Comparison of ENCODE assay signal across 11 cellular contexts in genomic region chr7:139058963-139059362, GRCh38. TPM values are rescaled to one million over a fixed set of nuclear protein-coding genes. Genes with fewer than 3 reads are reported as not detected.
DNase-seq lines count a peak whose midpoint lies in the region; ATAC-seq lines count a peak whose summit lies in the region.
"Had no signal": no experiment of that assay in that cellular context is flagged by ENCODE, and none has a peak within 500 bp of the region (broad histone marks: within the 10 kb centered on the region; RNA-seq: fewer than 3 reads in every experiment).

No MANE protein-coding gene starts in this region.

- no peak for ATAC-seq in activated T-helper 17 cell treated with anti-CD3 and anti-CD28 coated beads, Interleukin-2, amount 50 U/mL, for 72 hours (replicated peaks)
- ATAC-seq in sciatic nerve, result peak; percentile 30
- ATAC-seq in GM19455 (IDR thresholded peaks at IDR 0.05; ENCODE audit: unreplicated experiment), result no peak
- ATAC-seq in GM21526 (IDR thresholded peaks at IDR 0.05; ENCODE audit: low FRiP score, unreplicated experiment), result no peak
- ATAC-seq: SK-N-SH treated with all-trans-retinoic acid at 6 μM for 48 hours had no signal

- intact Hi-C loops in sciatic nerve (cut with DNase I), result no loop called here

- H3K27ac Mint-ChIP-seq in activated CD4-positive, alpha-beta T cell treated with anti-CD3 and anti-CD28 coated beads, Interleukin-2, amount 10 ng/mL, durations not matched to agents 7 days and 5 days, result peak overlapping the region; percentile 38
- H3K27ac Mint-ChIP-seq in activated T-helper 17 cell treated with anti-CD3 and anti-CD28 coated beads, Interleukin-2, amount 50 U/mL, for 72 hours, result peak overlapping the region; percentile 14

- H3K9me3 Mint-ChIP-seq in activated CD4-positive, alpha-beta T cell treated with anti-CD3 and anti-CD28 coated beads, Interleukin-2, amount 10 ng/mL, durations not matched to agents 7 days and 5 days, result no peaks in the 10 kb centered on the region
- H3K9me3 Mint-ChIP-seq in activated T-helper 17 cell treated with anti-CD3 and anti-CD28 coated beads, Interleukin-2, amount 50 U/mL, for 72 hours, result no peaks in the 10 kb centered on the region

- POLR2A ChIA-PET in activated CD4-positive, alpha-beta T cell treated with anti-CD3 and anti-CD28 coated beads, Interleukin-2, amount 10 ng/mL, durations not matched to agents 7 days and 5 days (lab: Charles Lee), result no interaction called here

- DNase-seq in activated CD4-positive, alpha-beta T cell treated with anti-CD3 and anti-CD28 coated beads, Interleukin-2, amount 10 ng/mL, durations not matched to agents 7 days and 5 days, result no peak
- no peak for DNase-seq in activated CD4-positive, alpha-beta T cell treated with anti-CD3 and anti-CD28 coated beads, Interleukin-2, amount 50 U/mL, for 4 hours
- peak; percentile 55 for DNase-seq in fibroblast of the conjunctiva (ENCODE audit: low read depth)
- no peak for DNase-seq in sciatic nerve (ENCODE audit: low spot score)
- DNase-seq in AG08396 (ENCODE audit: low spot score), result no peak
- DNase-seq: GOT3, ovary had no signal

- H3K4me1 Mint-ChIP-seq in activated CD4-positive, alpha-beta T cell treated with anti-CD3 and anti-CD28 coated beads, Interleukin-2, amount 10 ng/mL, durations not matched to agents 7 days and 5 days, result peaks cover 57% of the 10 kb centered on the region
- H3K4me1 Mint-ChIP-seq in activated T-helper 17 cell treated with anti-CD3 and anti-CD28 coated beads, Interleukin-2, amount 50 U/mL, for 72 hours, result peaks cover 39% of the 10 kb centered on the region

- H3K36me3 Mint-ChIP-seq in activated CD4-positive, alpha-beta T cell treated with anti-CD3 and anti-CD28 coated beads, Interleukin-2, amount 10 ng/mL, durations not matched to agents 7 days and 5 days (ENCODE audit: low read depth), result peaks cover 80% of the 10 kb centered on the region
- peaks cover 100% of the 10 kb centered on the region for H3K36me3 Mint-ChIP-seq in activated T-helper 17 cell treated with anti-CD3 and anti-CD28 coated beads, Interleukin-2, amount 50 U/mL, for 72 hours (ENCODE audit: low read depth)

- H3K27me3 Mint-ChIP-seq in activated CD4-positive, alpha-beta T cell treated with anti-CD3 and anti-CD28 coated beads, Interleukin-2, amount 10 ng/mL, durations not matched to agents 7 days and 5 days, result no peaks in the 10 kb centered on the region
- H3K27me3 Mint-ChIP-seq in activated T-helper 17 cell treated with anti-CD3 and anti-CD28 coated beads, Interleukin-2, amount 50 U/mL, for 72 hours, result no peaks in the 10 kb centered on the region

- CTCF ChIA-PET in activated CD4-positive, alpha-beta T cell treated with anti-CD3 and anti-CD28 coated beads, Interleukin-2, amount 10 ng/mL, durations not matched to agents 7 days and 5 days (lab: Charles Lee), result interaction anchor here (0.7 to 19.6 kb wide), 8 partner anchors 9 to 173 kb away, joined by 3 to 225 read pairs (median 4); no protein-coding TSS in a partner anchor

- no peak overlapping the region for H3K4me3 Mint-ChIP-seq in activated CD4-positive, alpha-beta T cell treated with anti-CD3 and anti-CD28 coated beads, Interleukin-2, amount 10 ng/mL, durations not matched to agents 7 days and 5 days
- H3K4me3 Mint-ChIP-seq in activated T-helper 17 cell treated with anti-CD3 and anti-CD28 coated beads, Interleukin-2, amount 50 U/mL, for 72 hours, result no peak overlapping the region

RNA-seq across cellular contexts. Expression of gene ZC3HAV1L, which starts 23.1 kb away (rescaled TPM):
- total RNA-seq in activated CD4-positive, alpha-beta T cell treated with anti-CD3 and anti-CD28 coated beads, Interleukin-2, amount 10 ng/mL, durations not matched to agents 7 days and 5 days, result 10 to 100 TPM; 14.9 to 16.5 TPM
- total RNA-seq in activated T-helper 17 cell treated with anti-CD3 and anti-CD28 coated beads, Interleukin-2, amount 50 U/mL, for 72 hours, result 10 to 100 TPM; 23.6 to 32.4 TPM
- 19.7 TPM for total RNA-seq in sciatic nerve

RNA-seq across cellular contexts. Expression of gene ZC3HAV1, which starts 50.6 kb away (rescaled TPM):
- total RNA-seq in activated CD4-positive, alpha-beta T cell treated with anti-CD3 and anti-CD28 coated beads, Interleukin-2, amount 10 ng/mL, durations not matched to agents 7 days and 5 days, result 100 to 1,000 TPM; 124 to 129 TPM
- 100 to 1,000 TPM; 111 to 150 TPM for total RNA-seq in activated T-helper 17 cell treated with anti-CD3 and anti-CD28 coated beads, Interleukin-2, amount 50 U/mL, for 72 hours
- total RNA-seq in sciatic nerve, result 38.2 TPM
